1 cellular context compared by ENCODE assay signal in genomic region chr16:11301645-11302513, GRCh38.
TF ChIP-seq lines count a peak whose summit lies in the region.

No MANE protein-coding gene starts in this region.

TF ChIP-seq in GM12878, 131 proteins besides CTCF, POLR2A, EP300 and RAD21:
- TF ChIP-seq BHLHE40 (IDR thresholded peaks at IDR 0.05; ENCODE audit: borderline replicate concordance in 1 of 2, low read depth in 2 of 2, low read length in 1 of 2) (peak in 1 of 2 experiments; percentile 65; a peak in 1 of 4 replicates), TCF12 (IDR thresholded peaks at IDR 0.05; ENCODE audit: low read depth, low read length) (no peak), POU2F2 (IDR thresholded peaks at IDR 0.05; ENCODE audit: borderline replicate concordance, low read depth, low read length) (no peak), MYC (IDR thresholded peaks at IDR 0.05; ENCODE audit: insufficient read depth, insufficient read length, insufficient replicate concordance, low read length, severe bottlenecking) (no peak), POLR2AphosphoS5 (IDR thresholded peaks at IDR 0.05; ENCODE audit: low read length) (no peak), CUX1 (IDR thresholded peaks at IDR 0.05; ENCODE audit: insufficient replicate concordance, low read depth, low read length) (no peak), ELK1 (IDR thresholded peaks at IDR 0.05; ENCODE audit: low read depth, low read length) (no peak), CHD2 (IDR thresholded peaks at IDR 0.05; ENCODE audit: borderline replicate concordance, low read depth, low read length) (no peak), RCOR1 (conservative IDR thresholded peaks at IDR 0.05; ENCODE audit: low read depth, low read length) (no peak), USF1 (IDR thresholded peaks at IDR 0.05; ENCODE audit: borderline replicate concordance, extremely low read length, insufficient read depth, low read depth, low read length) (no peak), ZNF274 (IDR thresholded peaks at IDR 0.05; ENCODE audit: insufficient read depth, insufficient read length) (no peak), MXI1 (IDR thresholded peaks at IDR 0.05; ENCODE audit: low read depth, low read length) (no peak), ZBTB11 (CRISPR knock-in tag; IDR thresholded peaks at IDR 0.05) (no peak), E2F4 (IDR thresholded peaks at IDR 0.05; ENCODE audit: low read depth, low read length) (no peak), ZBED1 (IDR thresholded peaks at IDR 0.05; ENCODE audit: borderline replicate concordance) (no peak), ZNF207 (IDR thresholded peaks at IDR 0.05; ENCODE audit: borderline replicate concordance) (no peak), JUND (IDR thresholded peaks at IDR 0.05; ENCODE audit: low read depth, low read length) (no peak), ZNF687 (IDR thresholded peaks at IDR 0.05) (0 out of 2 replicates have a peak, but pooled peaks have one; percentile 12), STAT3 (IDR thresholded peaks at IDR 0.05; ENCODE audit: low read depth, low read length) (no peak), RFX5 (IDR thresholded peaks at IDR 0.05; ENCODE audit: low read depth, low read length) (no peak), MEF2B (IDR thresholded peaks at IDR 0.05; ENCODE audit: partially characterized antibody, poor library complexity, severe bottlenecking) (peak; percentile 37), NR2C1 (IDR thresholded peaks at IDR 0.05) (no peak), NFIC (IDR thresholded peaks at IDR 0.05; ENCODE audit: low read depth, low read length) (no peak), MYB (IDR thresholded peaks at IDR 0.05; ENCODE audit: borderline replicate concordance, low read depth, low read length) (no peak), ZNF217 (IDR thresholded peaks at IDR 0.05) (no peak)
TF ChIP-seq in GM12878: peak in this region for 3.
